In genomic region chr5:177592010-177592834, GRCh38 we compare ENCODE assay signal across 8 cellular contexts. TPM values are rescaled to one million over a fixed set of nuclear protein-coding genes. Genes with fewer than 3 reads are reported as not detected.
A peak's percentile ranks its signal among the peaks of the same experiment; 100 is the strongest.
DNase-seq lines count a peak whose midpoint lies in the region; ATAC-seq and TF ChIP-seq lines count a peak whose summit lies in the region.

Gene TMED9, plus strand, starts transcription at chr5:177592203. Its CDS starts 12 bp downstream, at chr5:177592215.

- WGBS in ectodermal cell, 2 experiments = 2% methylated on average over 69 to 71 of the region's 71 CpGs

- peak; percentile 94 for DNase-seq in NCI-H774 (lab: John Stamatoyannopoulos, UW)
- DNase-seq in activated CD8-positive, alpha-beta memory T cell treated with anti-CD3 and anti-CD28 coated beads for 1 hour (ENCODE audit: extremely low read depth in 1 of 2, low read depth in 1 of 2) = peak; percentile 61 to 81
- peak; percentile 92 for DNase-seq in lower lobe of right lung
- DNase-seq in stimulated activated CD4-positive, alpha-beta T cell treated with anti-CD3 and anti-CD28 coated beads, TNF-alpha, amount 100 ng/mL, for 1 hour (ENCODE audit: low read depth in 3 of 3, low spot score in 1 of 3) = peak; percentile 63 to 83 (median 75)

- H3K36me3 ChIP-seq in BLaER1 treated with 17β-estradiol and CSF1 and Interleukin-3, amounts not matched to agents 10 nM and 100 nM = peaks cover 39 to 45% (median 43%) of the 10 kb centered on the region in 11 experiments
- H3K36me3 ChIP-seq in ectodermal cell (ENCODE audit: control insufficient read depth, insufficient read depth, low read length) (peaks cover 22% of the 10 kb centered on the region), lower lobe of right lung (peaks cover 38% of the 10 kb centered on the region)

- H3K9me3 ChIP-seq in BLaER1 treated with 17β-estradiol and CSF1 and Interleukin-3, amounts not matched to agents 10 nM and 100 nM (replicated peaks in 1 of 11) = no peaks in the 10 kb centered on the region
- H3K9me3 ChIP-seq in ectodermal cell (ENCODE audit: control insufficient read depth, low read length) = no peaks in the 10 kb centered on the region
- no peaks in the 10 kb centered on the region for H3K9me3 ChIP-seq in lower lobe of right lung

- ATAC-seq in HG03378 (IDR thresholded peaks at IDR 0.05; ENCODE audit: unreplicated experiment) (peak; percentile 77), lower lobe of right lung (peak; percentile 98 to 99)

- no peaks in the 10 kb centered on the region for H3K27me3 ChIP-seq in BLaER1 treated with 17β-estradiol and CSF1 and Interleukin-3, amounts not matched to agents 10 nM and 100 nM
- peaks cover 30% of the 10 kb centered on the region for H3K27me3 ChIP-seq in ectodermal cell (ENCODE audit: control insufficient read depth, insufficient read depth, low read length, poor library complexity, severe bottlenecking)
- H3K27me3 ChIP-seq in lower lobe of right lung (ENCODE audit: low read depth) = peaks cover 14% of the 10 kb centered on the region

- peak within 1 kb of the TSS; percentile 80 to 95 (median 90) for H3K4me3 ChIP-seq in BLaER1 treated with 17β-estradiol and CSF1 and Interleukin-3, amounts not matched to agents 10 nM and 100 nM
- H3K4me3 ChIP-seq in ectodermal cell (ENCODE audit: insufficient read depth, low read depth, low read length) (peak within 1 kb of the TSS; percentile 86), lower lobe of right lung (peak within 1 kb of the TSS; percentile 96)

- H3K4me1 ChIP-seq in BLaER1 treated with 17β-estradiol and CSF1 and Interleukin-3, amounts not matched to agents 10 nM and 100 nM = peaks cover 13 to 51% (median 30%) of the 10 kb centered on the region in 10 experiments
- no peaks in the 10 kb centered on the region for H3K4me1 ChIP-seq in ectodermal cell (ENCODE audit: control insufficient read depth, insufficient read depth, low read length)
- peaks cover 17% of the 10 kb centered on the region for H3K4me1 ChIP-seq in lower lobe of right lung

- peak; percentile 34 for TF ChIP-seq CTCF in lower lobe of right lung (IDR thresholded peaks at IDR 0.05)

- peak; percentile 95 for TF ChIP-seq POLR2A in GM19099 (IDR thresholded peaks at IDR 0.05; ENCODE audit: extremely low read depth, insufficient read length, low read depth)

- intact Hi-C loops in lower lobe of right lung (cut with DNase I) = no loop called here

- peak within 1 kb of the TSS; percentile 82 to 95 (median 89) for H3K9ac ChIP-seq in BLaER1 treated with 17β-estradiol and CSF1 and Interleukin-3, amounts not matched to agents 10 nM and 100 nM

- H3K27ac ChIP-seq in BLaER1 treated with 17β-estradiol and CSF1 and Interleukin-3, amounts not matched to agents 10 nM and 100 nM = peak within 1 kb of the TSS; percentile 75 to 91 (median 87)
- no peak within 1 kb of the TSS for H3K27ac ChIP-seq in ectodermal cell (ENCODE audit: insufficient read depth, low read depth, low read length, poor library complexity, severe bottlenecking)
- peak within 1 kb of the TSS; percentile 85 for H3K27ac ChIP-seq in lower lobe of right lung

- peaks cover 18 to 48% (median 39%) of the 10 kb centered on the region in 11 experiments; a peak in 21 of 22 replicates for H4K20me1 ChIP-seq in BLaER1 treated with 17β-estradiol and CSF1 and Interleukin-3, amounts not matched to agents 10 nM and 100 nM

- peak within 1 kb of the TSS; percentile 77 to 97 (median 86) for H3K4me2 ChIP-seq in BLaER1 treated with 17β-estradiol and CSF1 and Interleukin-3, amounts not matched to agents 10 nM and 100 nM

RNA-seq across cellular contexts. Expression of gene TMED9, which starts in this region (rescaled TPM):
- 119 TPM for polyA plus RNA-seq in ectodermal cell (2013, experiment 1 of 4)
- polyA plus RNA-seq in ectodermal cell (2013, experiment 2 of 4) = 114 TPM
- 115 TPM for polyA plus RNA-seq in ectodermal cell (2013, experiment 3 of 4)
- polyA plus RNA-seq in ectodermal cell (2013, experiment 4 of 4) = 126 TPM
- 132 TPM for total RNA-seq in lower lobe of right lung
